10 cellular contexts compared by ENCODE assay signal in genomic region chr11:128553662-128554392, GRCh38. TPM values are rescaled to one million over a fixed set of nuclear protein-coding genes. Genes with fewer than 3 reads are reported as not detected.
DNase-seq lines count a peak whose midpoint lies in the region; ATAC-seq and TF ChIP-seq lines count a peak whose summit lies in the region.
"Had no signal": no experiment of that assay in that cellular context is flagged by ENCODE, and none has a peak within 500 bp of the region (broad histone marks: within the 10 kb centered on the region; RNA-seq: fewer than 3 reads in every experiment).

No MANE protein-coding gene starts in this region.

- intact Hi-C loops in tibial artery (cut with DNase I; ENCODE audit: low total_unique reads): loop anchor here (10.0 kb wide), 1 partner anchor 71 kb away; no protein-coding TSS in a partner anchor

- H3K36me3 ChIP-seq in tibial artery: no peaks in the 10 kb centered on the region
- H3K36me3 ChIP-seq: pancreas had no signal

- H3K9me3 ChIP-seq in tibial artery: no peaks in the 10 kb centered on the region
- H3K9me3 ChIP-seq: pancreas had no signal

- H3K27me3 Mint-ChIP-seq in activated naive CD4-positive, alpha-beta T cell treated with anti-CD3 and anti-CD28 coated beads, Interleukin-2, amount 50 U/mL, for 24 hours: no peaks in the 10 kb centered on the region
- H3K27me3 Mint-ChIP-seq in type B pancreatic cell: peaks cover 33% of the 10 kb centered on the region

- peaks cover 58% of the 10 kb centered on the region for H3K4me1 Mint-ChIP-seq in activated naive CD4-positive, alpha-beta T cell treated with anti-CD3 and anti-CD28 coated beads, Interleukin-2, amount 50 U/mL, for 24 hours
- peaks cover 24% of the 10 kb centered on the region for H3K4me1 Mint-ChIP-seq in type B pancreatic cell (ENCODE audit: unreplicated experiment)

- peak overlapping the region; percentile 13 for H3K27ac Mint-ChIP-seq in activated naive CD4-positive, alpha-beta T cell treated with anti-CD3 and anti-CD28 coated beads, Interleukin-2, amount 50 U/mL, for 24 hours
- H3K27ac Mint-ChIP-seq in activated naive CD4-positive, alpha-beta T cell treated with anti-CD3 and anti-CD28 coated beads, Interleukin-2, amount 50 U/mL, for 72 hours: peak overlapping the region in 1 of 2 donors; percentile 92
- no peak overlapping the region for H3K27ac Mint-ChIP-seq in type B pancreatic cell

- peak; percentile 8 to 12 for TF ChIP-seq CTCF in tibial artery (IDR thresholded peaks at IDR 0.05)
- no peak for TF ChIP-seq CTCF in type B pancreatic cell (conservative IDR thresholded peaks at IDR 0.05)

- in situ Hi-C loops in SK-MEL-5 (cut with HindIII; ENCODE audit: low pct_unique_long_range_greater_than_20kb, low sequenced_read_pairs): no loop called here

- no peaks in the 10 kb centered on the region for H3K9me3 Mint-ChIP-seq in activated naive CD4-positive, alpha-beta T cell treated with anti-CD3 and anti-CD28 coated beads, Interleukin-2, amount 50 U/mL, for 24 hours
- no peaks in the 10 kb centered on the region for H3K9me3 Mint-ChIP-seq in activated naive CD4-positive, alpha-beta T cell treated with anti-CD3 and anti-CD28 coated beads, Interleukin-2, amount 50 U/mL, for 72 hours
- no peaks in the 10 kb centered on the region for H3K9me3 Mint-ChIP-seq in type B pancreatic cell

- ATAC-seq in activated naive CD4-positive, alpha-beta T cell treated with anti-CD3 and anti-CD28 coated beads, Interleukin-2, amount 50 U/mL, for 72 hours: no peak
- ATAC-seq in GM18873 (IDR thresholded peaks at IDR 0.05; ENCODE audit: low FRiP score, unreplicated experiment): no peak

- no peaks in the 10 kb centered on the region for H3K27me3 ChIP-seq in tibial artery
- H3K27me3 ChIP-seq: pancreas had no signal

- peaks cover 0 to 17% (median 11%) of the 10 kb centered on the region in 4 donors for H3K4me1 ChIP-seq in tibial artery
- H3K4me1 ChIP-seq: pancreas had no signal

- DNase-seq in activated naive CD4-positive, alpha-beta T cell treated with anti-CD3 and anti-CD28 coated beads, Interleukin-2, amount 50 U/mL, for 72 hours (ENCODE audit: low spot score in 2 of 2): no peak
- DNase-seq in SK-MEL-5 (ENCODE audit: low read depth, low spot score) (peak; percentile 84), globus pallidus (ENCODE audit: low spot score) (peak; percentile 81), tibial artery (no peak), HEK293T (ENCODE audit: extremely low spot score) (no peak), type B pancreatic cell (ENCODE audit: extremely low spot score, unreplicated experiment) (no peak)
- DNase-seq: GDM1, pancreas had no signal

- CTCF ChIA-PET in HEK293T (lab: Yijun Ruan, JAX): interaction anchor here (2.0 kb wide), 1 partner anchor 76 kb away, joined by 8 read pairs; no protein-coding TSS in a partner anchor

- POLR2A ChIA-PET in HEK293T (lab: Yijun Ruan, JAX): no interaction called here

- H3K36me3 Mint-ChIP-seq in activated naive CD4-positive, alpha-beta T cell treated with anti-CD3 and anti-CD28 coated beads, Interleukin-2, amount 50 U/mL, for 24 hours: no peaks in the 10 kb centered on the region
- no peaks in the 10 kb centered on the region for H3K36me3 Mint-ChIP-seq in activated naive CD4-positive, alpha-beta T cell treated with anti-CD3 and anti-CD28 coated beads, Interleukin-2, amount 50 U/mL, for 72 hours
- no peaks in the 10 kb centered on the region for H3K36me3 Mint-ChIP-seq in type B pancreatic cell

- no peak overlapping the region for H3K27ac ChIP-seq in tibial artery
- H3K27ac ChIP-seq: pancreas had no signal

- no peak overlapping the region for H3K4me3 ChIP-seq in tibial artery
- H3K4me3 ChIP-seq: pancreas had no signal

- peak overlapping the region; percentile 31 for H3K4me3 Mint-ChIP-seq in activated naive CD4-positive, alpha-beta T cell treated with anti-CD3 and anti-CD28 coated beads, Interleukin-2, amount 50 U/mL, for 24 hours
- no peak overlapping the region for H3K4me3 Mint-ChIP-seq in type B pancreatic cell

TF ChIP-seq in HEK293T, 16 proteins besides CTCF, POLR2A, EP300 and RAD21:
- no peak for TF ChIP-seq ELF4 (IDR thresholded peaks at IDR 0.05)
- TF ChIP-seq PKNOX1 (IDR thresholded peaks at IDR 0.05): no peak
- no peak for TF ChIP-seq HDGF (IDR thresholded peaks at IDR 0.05; ENCODE audit: borderline replicate concordance)
- no peak for TF ChIP-seq BHLHE40 (IDR thresholded peaks at IDR 0.05; ENCODE audit: borderline replicate concordance)
- TF ChIP-seq SP1 (IDR thresholded peaks at IDR 0.05): no peak
- no peak for TF ChIP-seq FOXK2 (IDR thresholded peaks at IDR 0.05)
- no peak for TF ChIP-seq NFRKB (IDR thresholded peaks at IDR 0.05)
- TF ChIP-seq L3MBTL2 (conservative IDR thresholded peaks at IDR 0.05): no peak
- no peak for TF ChIP-seq FOXM1 (IDR thresholded peaks at IDR 0.05; ENCODE audit: borderline replicate concordance)
- TF ChIP-seq ZNF384 (IDR thresholded peaks at IDR 0.05): no peak
- TF ChIP-seq LEF1 (IDR thresholded peaks at IDR 0.05; ENCODE audit: borderline replicate concordance): no peak
- TF ChIP-seq TARDBP (IDR thresholded peaks at IDR 0.05): no peak
- no peak for TF ChIP-seq CTBP1 (IDR thresholded peaks at IDR 0.05; ENCODE audit: borderline replicate concordance)
- TF ChIP-seq SUZ12 (IDR thresholded peaks at IDR 0.05): no peak
- TF ChIP-seq FOXA1 (IDR thresholded peaks at IDR 0.05): no peak
- TF ChIP-seq ARNT (IDR thresholded peaks at IDR 0.05): no peak

RNA-seq across cellular contexts. Expression of gene ETS1, which starts 33.5 kb away (rescaled TPM):
- total RNA-seq in activated naive CD4-positive, alpha-beta T cell treated with anti-CD3 and anti-CD28 coated beads, Interleukin-2, amount 50 U/mL, for 72 hours: 100 to 1,000 TPM; 176 to 461 TPM
- total RNA-seq in SK-MEL-5 (2014; rRNA removed; shearing (Covaris generic)): 66.6 and 66.7 TPM in 2 replicates
- polyA plus RNA-seq in SK-MEL-5 (2015; cell fraction: cytosol; rRNA removed): 76.0 and 81.3 TPM in 2 replicates
- polyA plus RNA-seq in SK-MEL-5 (2015; cell fraction: nucleus; rRNA removed): 31.0 and 38.5 TPM in 2 replicates
- total RNA-seq in type B pancreatic cell (ENCODE audit: low replicate concordance): 14.6 and 40.6 TPM in 2 replicates

Comparison
In these comparisons a context has a peak if more than half of its experiments do, and no peak if none do; other contexts are left out.
1. DNase-seq: peak in SK-MEL-5 (single experiment) and globus pallidus (single experiment); none in activated naive CD4-positive, alpha-beta T cell treated with anti-CD3 and anti-CD28 coated beads, Interleukin-2, amount 50 U/mL, for 72 hours (0 of 2), tibial artery (0 of 2), HEK293T (single experiment) and type B pancreatic cell (single experiment).